1 cellular context compared by ENCODE assay signal in the genomic region with DNA sequence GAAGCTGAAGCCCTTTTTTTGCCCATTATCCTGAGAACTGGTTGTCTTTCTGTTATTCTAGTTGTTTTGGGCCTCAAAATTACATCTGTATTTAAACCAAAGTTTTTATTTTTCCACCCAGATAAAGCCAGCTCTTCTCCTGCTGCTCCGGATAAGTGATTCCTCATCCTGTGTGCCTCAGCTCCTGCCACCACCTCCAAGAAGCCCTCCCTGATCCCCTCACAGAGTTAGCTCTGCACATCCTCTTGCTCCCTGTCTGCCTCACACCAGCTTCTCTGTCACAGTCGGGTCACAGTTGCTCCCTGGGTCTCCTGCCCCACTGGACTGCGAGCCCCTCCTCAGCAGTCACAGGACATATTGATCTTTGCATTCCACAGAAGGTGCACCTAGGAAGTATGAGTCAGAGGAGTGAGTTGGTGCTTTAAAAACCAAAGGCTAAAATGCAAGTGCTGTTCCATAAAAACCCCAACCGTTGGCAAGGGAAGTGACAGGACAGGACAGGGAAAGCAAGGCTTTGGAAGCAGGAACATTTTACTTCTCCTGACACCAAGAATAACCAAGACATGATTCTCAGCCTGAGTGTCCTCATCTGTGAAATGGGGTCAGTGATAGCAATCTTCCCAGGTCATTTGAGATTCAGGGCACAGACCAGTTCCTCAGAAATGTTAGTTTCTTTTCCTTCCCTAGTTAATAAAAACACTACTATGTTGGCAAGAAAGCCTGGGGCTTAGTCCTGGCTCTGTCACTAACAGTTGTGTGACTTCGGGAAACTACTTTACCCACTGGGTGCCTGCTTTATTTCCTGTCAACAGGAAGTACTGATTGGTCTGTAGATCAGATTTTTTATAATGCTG.
A peak's percentile ranks its signal among the peaks of the same experiment; 100 is the strongest.
TF ChIP-seq lines count a peak whose summit lies in the region.

No MANE protein-coding gene starts in this region.

TF ChIP-seq in HepG2, 621 proteins besides CTCF, POLR2A, EP300 and RAD21 (continued from another document and continues in another):
- no peak for TF ChIP-seq KLF6 (CRISPR knock-in tag; IDR thresholded peaks at IDR 0.05)
- TF ChIP-seq XRCC5 (optimal IDR thresholded peaks at IDR 0.05; ENCODE audit: low read length): peak; percentile 32
- TF ChIP-seq CSRNP1 (CRISPR knock-in tag; IDR thresholded peaks at IDR 0.05): no peak
- TF ChIP-seq, protein P1, sequence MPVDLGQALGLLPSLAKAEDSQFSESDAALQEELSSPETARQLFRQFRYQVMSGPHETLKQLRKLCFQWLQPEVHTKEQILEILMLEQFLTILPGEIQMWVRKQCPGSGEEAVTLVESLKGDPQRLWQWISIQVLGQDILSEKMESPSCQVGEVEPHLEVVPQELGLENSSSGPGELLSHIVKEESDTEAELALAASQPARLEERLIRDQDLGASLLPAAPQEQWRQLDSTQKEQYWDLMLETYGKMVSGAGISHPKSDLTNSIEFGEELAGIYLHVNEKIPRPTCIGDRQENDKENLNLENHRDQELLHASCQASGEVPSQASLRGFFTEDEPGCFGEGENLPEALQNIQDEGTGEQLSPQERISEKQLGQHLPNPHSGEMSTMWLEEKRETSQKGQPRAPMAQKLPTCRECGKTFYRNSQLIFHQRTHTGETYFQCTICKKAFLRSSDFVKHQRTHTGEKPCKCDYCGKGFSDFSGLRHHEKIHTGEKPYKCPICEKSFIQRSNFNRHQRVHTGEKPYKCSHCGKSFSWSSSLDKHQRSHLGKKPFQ (CRISPR knock-in tag; IDR thresholded peaks at IDR 0.05; ENCODE audit: insufficient replicate concordance): no peak
- no peak for TF ChIP-seq ZNF562 (CRISPR knock-in tag; IDR thresholded peaks at IDR 0.05; ENCODE audit: borderline replicate concordance)
- TF ChIP-seq, protein P2, sequence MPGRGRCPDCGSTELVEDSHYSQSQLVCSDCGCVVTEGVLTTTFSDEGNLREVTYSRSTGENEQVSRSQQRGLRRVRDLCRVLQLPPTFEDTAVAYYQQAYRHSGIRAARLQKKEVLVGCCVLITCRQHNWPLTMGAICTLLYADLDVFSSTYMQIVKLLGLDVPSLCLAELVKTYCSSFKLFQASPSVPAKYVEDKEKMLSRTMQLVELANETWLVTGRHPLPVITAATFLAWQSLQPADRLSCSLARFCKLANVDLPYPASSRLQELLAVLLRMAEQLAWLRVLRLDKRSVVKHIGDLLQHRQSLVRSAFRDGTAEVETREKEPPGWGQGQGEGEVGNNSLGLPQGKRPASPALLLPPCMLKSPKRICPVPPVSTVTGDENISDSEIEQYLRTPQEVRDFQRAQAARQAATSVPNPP (CRISPR knock-in tag; IDR thresholded peaks at IDR 0.05): no peak
- TF ChIP-seq GMEB2 (CRISPR knock-in tag; IDR thresholded peaks at IDR 0.05; ENCODE audit: low read depth): no peak
- TF ChIP-seq NFKBIZ (CRISPR knock-in tag; IDR thresholded peaks at IDR 0.05): no peak
- TF ChIP-seq MAFK (conservative IDR thresholded peaks at IDR 0.05 in 1 of 2, IDR thresholded peaks at IDR 0.05 in 1 of 2; ENCODE audit: low read length in 2 of 2): no peak
- TF ChIP-seq, protein P3, sequence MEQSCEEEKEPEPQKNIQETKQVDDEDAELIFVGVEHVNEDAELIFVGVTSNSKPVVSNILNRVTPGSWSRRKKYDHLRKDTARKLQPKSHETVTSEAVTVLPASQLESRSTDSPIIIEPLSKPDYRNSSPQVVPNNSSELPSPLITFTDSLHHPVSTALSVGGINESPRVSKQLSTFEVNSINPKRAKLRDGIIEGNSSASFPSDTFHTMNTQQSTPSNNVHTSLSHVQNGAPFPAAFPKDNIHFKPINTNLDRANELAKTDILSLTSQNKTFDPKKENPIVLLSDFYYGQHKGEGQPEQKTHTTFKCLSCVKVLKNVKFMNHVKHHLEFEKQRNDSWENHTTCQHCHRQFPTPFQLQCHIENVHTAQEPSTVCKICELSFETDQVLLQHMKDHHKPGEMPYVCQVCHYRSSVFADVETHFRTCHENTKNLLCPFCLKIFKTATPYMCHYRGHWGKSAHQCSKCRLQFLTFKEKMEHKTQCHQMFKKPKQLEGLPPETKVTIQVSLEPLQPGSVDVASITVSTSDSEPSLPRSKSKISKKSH (CRISPR knock-in tag; IDR thresholded peaks at IDR 0.05; ENCODE audit: borderline replicate concordance): no peak
- no peak for TF ChIP-seq PPARG (CRISPR knock-in tag; conservative IDR thresholded peaks at IDR 0.05)
- no peak for TF ChIP-seq ZNF563 (CRISPR knock-in tag; IDR thresholded peaks at IDR 0.05)
- TF ChIP-seq CEBPZ (IDR thresholded peaks at IDR 0.05; ENCODE audit: low read length): no peak
- no peak for TF ChIP-seq MXD4 (CRISPR knock-in tag; IDR thresholded peaks at IDR 0.05)
- no peak for TF ChIP-seq MTF1 (CRISPR knock-in tag; IDR thresholded peaks at IDR 0.05)
- TF ChIP-seq RAD51 (IDR thresholded peaks at IDR 0.05; ENCODE audit: borderline replicate concordance): no peak
- no peak for TF ChIP-seq ZNF251 (CRISPR knock-in tag; IDR thresholded peaks at IDR 0.05)
- TF ChIP-seq ZNF816 (CRISPR knock-in tag; IDR thresholded peaks at IDR 0.05; ENCODE audit: borderline replicate concordance): no peak
- TF ChIP-seq TEAD3 (CRISPR knock-in tag; optimal IDR thresholded peaks at IDR 0.05; ENCODE audit: borderline replicate concordance): peak; percentile 97
- TF ChIP-seq, protein P4, sequence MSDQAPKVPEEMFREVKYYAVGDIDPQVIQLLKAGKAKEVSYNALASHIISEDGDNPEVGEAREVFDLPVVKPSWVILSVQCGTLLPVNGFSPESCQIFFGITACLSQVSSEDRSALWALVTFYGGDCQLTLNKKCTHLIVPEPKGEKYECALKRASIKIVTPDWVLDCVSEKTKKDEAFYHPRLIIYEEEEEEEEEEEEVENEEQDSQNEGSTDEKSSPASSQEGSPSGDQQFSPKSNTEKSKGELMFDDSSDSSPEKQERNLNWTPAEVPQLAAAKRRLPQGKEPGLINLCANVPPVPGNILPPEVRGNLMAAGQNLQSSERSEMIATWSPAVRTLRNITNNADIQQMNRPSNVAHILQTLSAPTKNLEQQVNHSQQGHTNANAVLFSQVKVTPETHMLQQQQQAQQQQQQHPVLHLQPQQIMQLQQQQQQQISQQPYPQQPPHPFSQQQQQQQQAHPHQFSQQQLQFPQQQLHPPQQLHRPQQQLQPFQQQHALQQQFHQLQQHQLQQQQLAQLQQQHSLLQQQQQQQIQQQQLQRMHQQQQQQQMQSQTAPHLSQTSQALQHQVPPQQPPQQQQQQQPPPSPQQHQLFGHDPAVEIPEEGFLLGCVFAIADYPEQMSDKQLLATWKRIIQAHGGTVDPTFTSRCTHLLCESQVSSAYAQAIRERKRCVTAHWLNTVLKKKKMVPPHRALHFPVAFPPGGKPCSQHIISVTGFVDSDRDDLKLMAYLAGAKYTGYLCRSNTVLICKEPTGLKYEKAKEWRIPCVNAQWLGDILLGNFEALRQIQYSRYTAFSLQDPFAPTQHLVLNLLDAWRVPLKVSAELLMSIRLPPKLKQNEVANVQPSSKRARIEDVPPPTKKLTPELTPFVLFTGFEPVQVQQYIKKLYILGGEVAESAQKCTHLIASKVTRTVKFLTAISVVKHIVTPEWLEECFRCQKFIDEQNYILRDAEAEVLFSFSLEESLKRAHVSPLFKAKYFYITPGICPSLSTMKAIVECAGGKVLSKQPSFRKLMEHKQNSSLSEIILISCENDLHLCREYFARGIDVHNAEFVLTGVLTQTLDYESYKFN (CRISPR knock-in tag; conservative IDR thresholded peaks at IDR 0.05): peak; percentile 55; the same call in 1 of the 2 replicates
- TF ChIP-seq ZNF772 (CRISPR knock-in tag; IDR thresholded peaks at IDR 0.05): no peak
- TF ChIP-seq, protein P5, sequence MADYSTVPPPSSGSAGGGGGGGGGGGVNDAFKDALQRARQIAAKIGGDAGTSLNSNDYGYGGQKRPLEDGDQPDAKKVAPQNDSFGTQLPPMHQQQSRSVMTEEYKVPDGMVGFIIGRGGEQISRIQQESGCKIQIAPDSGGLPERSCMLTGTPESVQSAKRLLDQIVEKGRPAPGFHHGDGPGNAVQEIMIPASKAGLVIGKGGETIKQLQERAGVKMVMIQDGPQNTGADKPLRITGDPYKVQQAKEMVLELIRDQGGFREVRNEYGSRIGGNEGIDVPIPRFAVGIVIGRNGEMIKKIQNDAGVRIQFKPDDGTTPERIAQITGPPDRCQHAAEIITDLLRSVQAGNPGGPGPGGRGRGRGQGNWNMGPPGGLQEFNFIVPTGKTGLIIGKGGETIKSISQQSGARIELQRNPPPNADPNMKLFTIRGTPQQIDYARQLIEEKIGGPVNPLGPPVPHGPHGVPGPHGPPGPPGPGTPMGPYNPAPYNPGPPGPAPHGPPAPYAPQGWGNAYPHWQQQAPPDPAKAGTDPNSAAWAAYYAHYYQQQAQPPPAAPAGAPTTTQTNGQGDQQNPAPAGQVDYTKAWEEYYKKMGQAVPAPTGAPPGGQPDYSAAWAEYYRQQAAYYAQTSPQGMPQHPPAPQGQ (CRISPR knock-in tag; IDR thresholded peaks at IDR 0.05; ENCODE audit: borderline replicate concordance): no peak
- no peak for TF ChIP-seq SMAD9 (CRISPR knock-in tag; IDR thresholded peaks at IDR 0.05)
- TF ChIP-seq, protein P6, sequence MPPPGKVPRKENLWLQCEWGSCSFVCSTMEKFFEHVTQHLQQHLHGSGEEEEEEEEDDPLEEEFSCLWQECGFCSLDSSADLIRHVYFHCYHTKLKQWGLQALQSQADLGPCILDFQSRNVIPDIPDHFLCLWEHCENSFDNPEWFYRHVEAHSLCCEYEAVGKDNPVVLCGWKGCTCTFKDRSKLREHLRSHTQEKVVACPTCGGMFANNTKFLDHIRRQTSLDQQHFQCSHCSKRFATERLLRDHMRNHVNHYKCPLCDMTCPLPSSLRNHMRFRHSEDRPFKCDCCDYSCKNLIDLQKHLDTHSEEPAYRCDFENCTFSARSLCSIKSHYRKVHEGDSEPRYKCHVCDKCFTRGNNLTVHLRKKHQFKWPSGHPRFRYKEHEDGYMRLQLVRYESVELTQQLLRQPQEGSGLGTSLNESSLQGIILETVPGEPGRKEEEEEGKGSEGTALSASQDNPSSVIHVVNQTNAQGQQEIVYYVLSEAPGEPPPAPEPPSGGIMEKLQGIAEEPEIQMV (CRISPR knock-in tag; IDR thresholded peaks at IDR 0.05; ENCODE audit: low read depth): no peak
- no peak for TF ChIP-seq ATF7 (IDR thresholded peaks at IDR 0.05)
- no peak for TF ChIP-seq ATF7 (CRISPR knock-in tag; IDR thresholded peaks at IDR 0.05)
- TF ChIP-seq PRDM4 (CRISPR knock-in tag; IDR thresholded peaks at IDR 0.05; ENCODE audit: borderline replicate concordance): no peak
- TF ChIP-seq ZNF879 (CRISPR knock-in tag; IDR thresholded peaks at IDR 0.05): no peak
- TF ChIP-seq ZNF841 (CRISPR knock-in tag; IDR thresholded peaks at IDR 0.05; ENCODE audit: borderline replicate concordance): no peak
- TF ChIP-seq DMAP1 (CRISPR knock-in tag; IDR thresholded peaks at IDR 0.05): 0 out of 2 replicates have a peak, but pooled peaks have one; percentile 9
